ENCODE assay signal across 1 cellular context in the genomic region with DNA sequence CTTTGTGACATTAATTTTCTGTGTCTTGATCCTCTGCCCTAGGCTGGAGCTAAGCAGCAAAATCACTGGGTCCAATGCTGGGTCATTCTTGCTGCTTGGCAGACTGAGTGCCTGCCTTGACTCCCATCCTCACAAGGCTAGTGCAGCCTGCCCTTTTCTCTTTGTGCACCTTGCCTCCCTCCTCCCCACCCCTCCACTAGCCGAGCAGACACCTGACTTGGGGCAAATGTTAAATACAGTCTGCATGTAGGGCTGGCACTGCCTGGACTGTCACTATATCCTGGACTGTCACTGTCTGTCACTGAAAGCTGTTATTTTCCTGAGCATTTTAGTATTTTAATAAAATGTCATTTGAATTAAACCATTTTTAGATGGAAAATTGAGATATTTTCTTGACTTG.
TF ChIP-seq lines count a peak whose summit lies in the region.

No MANE protein-coding gene starts in this region.

TF ChIP-seq in HepG2, 621 proteins besides CTCF, POLR2A, EP300 and RAD21:
- TF ChIP-seq ZNF576 (CRISPR knock-in tag; IDR thresholded peaks at IDR 0.05) (no peak), DZIP1 (CRISPR knock-in tag; IDR thresholded peaks at IDR 0.05) (no peak), ZSCAN21 (CRISPR knock-in tag; IDR thresholded peaks at IDR 0.05; ENCODE audit: borderline replicate concordance) (no peak), ISL2 (CRISPR knock-in tag; IDR thresholded peaks at IDR 0.05) (no peak), ZBTB43 (CRISPR knock-in tag; conservative IDR thresholded peaks at IDR 0.05) (no peak), MED1 (CRISPR knock-in tag; IDR thresholded peaks at IDR 0.05) (no peak), ZNF451 (CRISPR knock-in tag; IDR thresholded peaks at IDR 0.05) (no peak)
- TF ChIP-seq, protein P1, sequence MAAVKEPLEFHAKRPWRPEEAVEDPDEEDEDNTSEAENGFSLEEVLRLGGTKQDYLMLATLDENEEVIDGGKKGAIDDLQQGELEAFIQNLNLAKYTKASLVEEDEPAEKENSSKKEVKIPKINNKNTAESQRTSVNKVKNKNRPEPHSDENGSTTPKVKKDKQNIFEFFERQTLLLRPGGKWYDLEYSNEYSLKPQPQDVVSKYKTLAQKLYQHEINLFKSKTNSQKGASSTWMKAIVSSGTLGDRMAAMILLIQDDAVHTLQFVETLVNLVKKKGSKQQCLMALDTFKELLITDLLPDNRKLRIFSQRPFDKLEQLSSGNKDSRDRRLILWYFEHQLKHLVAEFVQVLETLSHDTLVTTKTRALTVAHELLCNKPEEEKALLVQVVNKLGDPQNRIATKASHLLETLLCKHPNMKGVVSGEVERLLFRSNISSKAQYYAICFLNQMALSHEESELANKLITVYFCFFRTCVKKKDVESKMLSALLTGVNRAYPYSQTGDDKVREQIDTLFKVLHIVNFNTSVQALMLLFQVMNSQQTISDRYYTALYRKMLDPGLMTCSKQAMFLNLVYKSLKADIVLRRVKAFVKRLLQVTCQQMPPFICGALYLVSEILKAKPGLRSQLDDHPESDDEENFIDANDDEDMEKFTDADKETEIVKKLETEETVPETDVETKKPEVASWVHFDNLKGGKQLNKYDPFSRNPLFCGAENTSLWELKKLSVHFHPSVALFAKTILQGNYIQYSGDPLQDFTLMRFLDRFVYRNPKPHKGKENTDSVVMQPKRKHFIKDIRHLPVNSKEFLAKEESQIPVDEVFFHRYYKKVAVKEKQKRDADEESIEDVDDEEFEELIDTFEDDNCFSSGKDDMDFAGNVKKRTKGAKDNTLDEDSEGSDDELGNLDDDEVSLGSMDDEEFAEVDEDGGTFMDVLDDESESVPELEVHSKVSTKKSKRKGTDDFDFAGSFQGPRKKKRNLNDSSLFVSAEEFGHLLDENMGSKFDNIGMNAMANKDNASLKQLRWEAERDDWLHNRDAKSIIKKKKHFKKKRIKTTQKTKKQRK (IDR thresholded peaks at IDR 0.05; ENCODE audit: low read length), result no peak
